ENCODE assay signal across 16 cellular contexts in the genomic region with DNA sequence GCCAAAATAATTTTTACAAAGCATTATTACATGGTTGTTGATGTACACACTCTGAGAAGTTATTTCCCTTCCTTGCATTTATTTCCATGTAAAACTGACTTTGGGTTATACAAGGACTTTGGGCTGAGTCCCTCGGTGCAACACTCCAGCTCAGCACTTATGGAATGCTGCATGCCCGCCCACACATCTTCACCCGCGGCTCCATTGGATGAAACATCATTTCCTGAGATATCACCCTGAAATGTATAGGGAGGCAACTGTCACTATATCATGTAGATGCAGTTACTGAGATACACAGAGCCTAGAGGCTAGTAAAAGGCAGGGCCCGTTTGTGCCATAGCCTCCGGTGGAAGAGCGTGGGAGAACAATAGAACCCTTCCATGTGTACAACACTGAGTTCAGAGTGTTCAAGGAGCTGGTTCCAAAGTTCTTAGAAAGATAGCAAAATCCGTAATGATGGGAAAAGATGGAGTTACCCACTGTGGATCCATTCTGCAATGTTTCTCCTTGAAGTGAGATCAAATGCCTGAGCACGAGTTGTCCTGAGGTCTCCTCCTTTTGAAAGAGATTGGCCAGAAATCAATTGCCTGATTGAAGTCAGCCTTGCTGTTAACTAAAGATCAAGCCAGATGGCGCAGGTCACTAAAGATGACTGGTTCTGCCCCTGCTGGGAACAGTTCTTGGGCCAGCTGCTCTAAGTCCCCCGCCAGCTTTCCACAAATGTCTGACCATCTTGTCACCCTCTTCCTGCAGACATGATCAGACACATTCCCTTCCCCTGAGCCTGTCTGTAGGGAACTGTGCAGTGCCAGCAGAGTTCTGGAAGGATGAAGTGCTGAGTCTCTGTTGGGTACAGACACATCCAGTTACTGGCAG.
A peak's percentile ranks its signal among the peaks of the same experiment; 100 is the strongest.
DNase-seq lines count a peak whose midpoint lies in the region; ATAC-seq and TF ChIP-seq lines count a peak whose summit lies in the region.
"Had no signal": no experiment of that assay in that cellular context is flagged by ENCODE, and none has a peak within 500 bp of the region (broad histone marks: within the 10 kb centered on the region; RNA-seq: fewer than 3 reads in every experiment).

No MANE protein-coding gene starts in this region.

- DNase-seq in AG08396 (ENCODE audit: low spot score) (peak; percentile 71), MCF 10A (ENCODE audit: unreplicated experiment) (peak; percentile 77), lower leg skin (ENCODE audit: low spot score in 2 of 2) (peak; percentile 58 to 79), DMS114 treated with DMSO at 0.1 percent for 48 hours (lab: John Stamatoyannopoulos, UW; ENCODE audit: unreplicated experiment) (no peak), progenitor cell of endocrine pancreas (ENCODE audit: low spot score, unreplicated experiment) (no peak), SIG-M5 treated with dmso at 0.1 percent for 504 hours (lab: John Stamatoyannopoulos, UW; ENCODE audit: unreplicated experiment) (no peak)
- DNase-seq: activated CD4-positive, alpha-beta T cell treated with anti-CD3 and anti-CD28 coated beads, Interleukin-2, amount 50 U/mL, for 48 hours; effector memory CD4-positive, alpha-beta T cell; H9; NCI-H446; stimulated activated naive CD4-positive, alpha-beta T cell treated with Interleukin-2 at 50 U/mL for 16 hours had no signal

- H3K4me3 Mint-ChIP-seq in MCF 10A (ENCODE audit: unreplicated experiment) (no peak overlapping the region), progenitor cell of endocrine pancreas (ENCODE audit: low read depth) (no peak overlapping the region)
- H3K4me3 Mint-ChIP-seq: activated naive CD8-positive, alpha-beta T cell; B cell; H9; nephron had no signal

- intact Hi-C loops in MCF 10A (cut with micrococcal nuclease) (loop anchor here (1.0 to 2.0 kb wide), 3 partner anchors 12 to 67 kb away; no protein-coding TSS in a partner anchor), lower leg skin (cut with DNase I; ENCODE audit: low total_unique reads) (no loop called here)

- TF ChIP-seq RAD21 in Ishikawa (IDR thresholded peaks at IDR 0.05; ENCODE audit: low read depth): 0 out of 2 replicates have a peak, but pooled peaks have one; percentile 26

- H3K27ac Mint-ChIP-seq in MCF 10A (ENCODE audit: low read depth, unreplicated experiment) (peak overlapping the region; percentile 92), progenitor cell of endocrine pancreas (no peak overlapping the region)
- H3K27ac Mint-ChIP-seq: activated naive CD8-positive, alpha-beta T cell; B cell; H9 had no signal

- H3K36me3 Mint-ChIP-seq in MCF 10A (ENCODE audit: insufficient read depth, unreplicated experiment): peaks cover 12% of the 10 kb centered on the region
- H3K36me3 Mint-ChIP-seq in progenitor cell of endocrine pancreas (ENCODE audit: insufficient read depth): no peaks in the 10 kb centered on the region
- H3K36me3 Mint-ChIP-seq: activated naive CD8-positive, alpha-beta T cell had no signal

- TF ChIP-seq CTCF in MCF 10A (IDR thresholded peaks at IDR 0.05; ENCODE audit: unreplicated experiment) (no peak), lower leg skin (IDR thresholded peaks at IDR 0.05) (no peak), progenitor cell of endocrine pancreas (IDR thresholded peaks at IDR 0.05; ENCODE audit: unreplicated experiment) (no peak)

- WGBS in lower leg skin, 2 donors: 32 to 35% methylated on average over 11 of the region's 11 CpGs

- no peak for TF ChIP-seq EP300 in Ishikawa (IDR thresholded peaks at IDR 0.05; ENCODE audit: borderline replicate concordance)

- TSS peak; percentile 32 for BruUV-seq in MCF 10A (replicated peaks; lab: Mats Ljungman, UMichigan)

- CTCF ChIA-PET in MCF 10A (lab: Yijun Ruan, JAX): interaction anchor here (0.6 to 3.0 kb wide), 15 partner anchors 8 to 379 kb away, joined by 3 to 15 read pairs (median 4); partner anchors contain the start of gene ULBP3

- peaks cover 51% of the 10 kb centered on the region for H3K4me1 Mint-ChIP-seq in MCF 10A (ENCODE audit: insufficient read depth, unreplicated experiment)
- H3K4me1 Mint-ChIP-seq in progenitor cell of endocrine pancreas (ENCODE audit: low read depth): no peaks in the 10 kb centered on the region

- no peak overlapping the region for H3K4me3 ChIP-seq in lower leg skin (ENCODE audit: low read depth, poor library complexity, severe bottlenecking)

- H3K27me3 Mint-ChIP-seq in MCF 10A (ENCODE audit: insufficient read depth, unreplicated experiment) (no peaks in the 10 kb centered on the region), progenitor cell of endocrine pancreas (peaks cover 8% of the 10 kb centered on the region)
- H3K27me3 Mint-ChIP-seq: activated naive CD8-positive, alpha-beta T cell had no signal

- POLR2A ChIA-PET in MCF 10A (lab: Yijun Ruan, JAX): interaction anchor here (0.8 to 9.0 kb wide), 14 partner anchors 11 to 188 kb away, joined by 3 to 282 read pairs (median 4); partner anchors contain the start of gene PPP1R14C

- no peak for ATAC-seq in HG03039 (IDR thresholded peaks at IDR 0.05; ENCODE audit: unreplicated experiment)

- TF ChIP-seq POLR2A in lower leg skin (IDR thresholded peaks at IDR 0.05): no peak

- H3K9me3 Mint-ChIP-seq in MCF 10A (ENCODE audit: unreplicated experiment): no peaks in the 10 kb centered on the region
- no peaks in the 10 kb centered on the region for H3K9me3 Mint-ChIP-seq in progenitor cell of endocrine pancreas (ENCODE audit: low read depth)

TF ChIP-seq in Ishikawa, 13 proteins besides CTCF, POLR2A, EP300 and RAD21:
- peak; percentile 88 for TF ChIP-seq EGR1 (IDR thresholded peaks at IDR 0.05)
- TF ChIP-seq, protein P1, sequence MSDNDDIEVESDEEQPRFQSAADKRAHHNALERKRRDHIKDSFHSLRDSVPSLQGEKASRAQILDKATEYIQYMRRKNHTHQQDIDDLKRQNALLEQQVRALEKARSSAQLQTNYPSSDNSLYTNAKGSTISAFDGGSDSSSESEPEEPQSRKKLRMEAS (IDR thresholded peaks at IDR 0.05): no peak

Comparison
In these comparisons a context has a peak if more than half of its experiments do, and no peak if none do; other contexts are left out.
1. DNase-seq: peak in AG08396 (single experiment), MCF 10A (single experiment) and lower leg skin (2 of 2); none in DMS114 treated with DMSO at 0.1 percent for 48 hours (single experiment), progenitor cell of endocrine pancreas (single experiment) and SIG-M5 treated with dmso at 0.1 percent for 504 hours (single experiment).